9 cellular contexts compared by ENCODE assay signal in the genomic region with DNA sequence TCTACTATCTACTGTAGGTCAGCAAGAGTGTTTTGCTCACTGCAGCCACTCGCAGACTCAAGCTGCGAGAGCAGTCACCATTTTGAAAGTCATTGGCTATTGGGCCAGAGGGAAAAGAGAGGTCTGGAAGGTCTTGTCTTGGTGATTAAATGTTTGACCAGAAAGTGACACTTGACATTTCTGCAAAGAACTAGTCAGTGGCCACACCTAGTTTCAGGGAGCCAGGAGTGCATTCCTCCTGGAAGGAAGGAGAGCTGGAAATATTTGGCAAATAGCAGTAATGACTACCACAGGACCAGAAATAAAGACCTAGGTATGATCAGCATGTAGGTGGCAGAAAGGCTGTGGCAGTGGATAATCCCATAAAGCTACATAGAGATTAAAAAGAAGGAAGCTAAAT.
"Had no signal": no experiment of that assay in that cellular context is flagged by ENCODE, and none has a peak within 500 bp of the region (broad histone marks: within the 10 kb centered on the region; RNA-seq: fewer than 3 reads in every experiment).

No MANE protein-coding gene starts in this region.

- H3K27ac ChIP-seq: GM23248, HL-60 had no signal

- H3K9me3 ChIP-seq: HAP-1 had no signal

- FAIRE-seq: K562 had no signal

- H3K4me3 ChIP-seq: GM23248, HAP-1, K562 had no signal

- DNase-seq: GM23248, GOT3, H7, HFFc6, IMR-90 had no signal

- H3K36me3 ChIP-seq: HAP-1 had no signal

- ATAC-seq: HCT116, K562 had no signal

- H3K4me1 ChIP-seq: HAP-1 had no signal
